8 cellular contexts compared by ENCODE assay signal in genomic region chr5:76175821-76176403, GRCh38.
DNase-seq lines count a peak whose midpoint lies in the region; ATAC-seq, FAIRE-seq and TF ChIP-seq lines count a peak whose summit lies in the region.

No MANE protein-coding gene starts in this region.

- H3K4me2 ChIP-seq in GM12878 (ENCODE audit: control insufficient read depth, insufficient read depth): peak overlapping the region; percentile 56
- H3K4me2 ChIP-seq in hepatocyte: no peak overlapping the region

- POLR2A ChIA-PET in GM12878 (lab: Charles Lee): no interaction called here

- 0 out of 2 replicates have a peak, but pooled peaks have one; percentile 0 for TF ChIP-seq RAD21 in GM12878 (IDR thresholded peaks at IDR 0.05; ENCODE audit: insufficient read depth, low read depth, low read length)

- H3K4me3 ChIP-seq in GM12878: peak overlapping the region; percentile 45; the same call in 1 of the 2 replicates
- no peak overlapping the region for H3K4me3 ChIP-seq in hepatocyte

- peak overlapping the region; percentile 61 for H2AFZ ChIP-seq in GM12878 (ENCODE audit: control insufficient read depth, low read depth, low read length)
- no peak overlapping the region for H2AFZ ChIP-seq in hepatocyte

- SMC1A ChIA-PET in GM12878 (lab: Charles Lee; ENCODE audit: uncharacterized antibody, unreplicated experiment): interaction anchor here (0.7 to 2.8 kb wide), 24 partner anchors 8 to 940 kb away, joined by 3 to 30 read pairs (median 4); partner anchors contain the start of genes ANKRD31 and POC5

- intact Hi-C loops in GM12878 (cut with micrococcal nuclease; ENCODE audit: unreplicated experiment): loop anchor here (1.0 to 10.0 kb wide), 7 partner anchors 79 to 941 kb away; partner anchors contain the start of gene ANKRD31

- 0 out of 4 replicates have a peak, but pooled peaks of 1 of the 2 experiments have one; percentile 41 for TF ChIP-seq EP300 in GM12878 (IDR thresholded peaks at IDR 0.05; ENCODE audit: borderline replicate concordance in 1 of 2, control insufficient read depth in 1 of 2, low read depth in 2 of 2, low read length in 2 of 2)

- H4K20me1 ChIP-seq in GM12878 (ENCODE audit: control insufficient read depth, insufficient read depth): no peaks in the 10 kb centered on the region
- H4K20me1 ChIP-seq in hepatocyte (ENCODE audit: insufficient read depth, poor library complexity, severe bottlenecking): no peaks in the 10 kb centered on the region

- H3K27me3 ChIP-seq in GM12878 (replicated peaks in 1 of 2; ENCODE audit: control insufficient read depth in 2 of 2, insufficient read depth in 2 of 2, low read length in 1 of 2) (no peaks in the 10 kb centered on the region), hepatocyte (no peaks in the 10 kb centered on the region)

- RAD21 ChIA-PET in GM12878 (lab: Charles Lee; ENCODE audit: unreplicated experiment): interaction anchor here (0.7 to 2.6 kb wide), 16 partner anchors 8 to 939 kb away, joined by 3 to 22 read pairs (median 7); partner anchors contain the start of gene ANKRD31

- H3K36me3 ChIP-seq in GM12878 (ENCODE audit: control insufficient read depth in 2 of 2, insufficient read depth in 2 of 2, low read length in 1 of 2) (no peaks in the 10 kb centered on the region), hepatocyte (replicated peaks; ENCODE audit: insufficient read depth, low read depth) (no peaks in the 10 kb centered on the region)

- peak overlapping the region; percentile 10; the same call in 1 of the 2 replicates for H3K9ac ChIP-seq in GM12878 (ENCODE audit: control insufficient read depth, insufficient read depth, low read length)

- peak; percentile 84 for ATAC-seq in GM18498 (IDR thresholded peaks at IDR 0.05; ENCODE audit: unreplicated experiment)
- ATAC-seq in GM21447 (IDR thresholded peaks at IDR 0.05; ENCODE audit: unreplicated experiment): peak; percentile 72
- peak; percentile 79 for ATAC-seq in HG03571 (IDR thresholded peaks at IDR 0.05; ENCODE audit: unreplicated experiment)
- peak; percentile 90 for ATAC-seq in GM12878

- no TSS peak for BruUV-seq in GM12878 (replicated peaks; lab: Mats Ljungman, UMichigan)

- DNase-seq in GM12878 (ENCODE audit: low read depth, low spot score): peak; percentile 64
- DNase-seq in hepatocyte (ENCODE audit: low spot score): no peak
- no peak for DNase-seq in effector CD4-positive, alpha-beta T cell
- no peak for DNase-seq in DMS114 treated with DMSO at 0.1 percent for 48 hours (lab: John Stamatoyannopoulos, UW; ENCODE audit: unreplicated experiment)
- no peak for DNase-seq in COLO668 (lab: John Stamatoyannopoulos, UW; ENCODE audit: unreplicated experiment)

- WGBS in GM12878 (ENCODE audit: insufficient coverage, insufficient replicate concordance, low lambda C conversion rate, missing lambda C conversion rate): under 1% methylated on average over 7 of the region's 7 CpGs
- 60% methylated on average over 7 of the region's 7 CpGs for WGBS in hepatocyte (ENCODE audit: low lambda C conversion rate, missing lambda C conversion rate)

- in situ Hi-C loops in GM12878 (cut with MboI): loop anchor here (10.0 kb wide), 1 partner anchor 441 kb away; no protein-coding TSS in a partner anchor

- no peak for TF ChIP-seq CTCF in GM12878 (IDR thresholded peaks at IDR 0.05 in 2 of 3, conservative IDR thresholded peaks at IDR 0.05 in 1 of 3; ENCODE audit: control insufficient read depth in 2 of 3, extremely low read depth in 1 of 3, insufficient read depth in 1 of 3, low read depth in 3 of 3, low read length in 3 of 3)
- TF ChIP-seq CTCF in hepatocyte (IDR thresholded peaks at IDR 0.05; ENCODE audit: poor library complexity): no peak

- H3K79me2 ChIP-seq in GM12878 (ENCODE audit: control insufficient read depth, insufficient read depth, low read length) (no peaks in the 10 kb centered on the region), hepatocyte (no peaks in the 10 kb centered on the region)

- TF ChIP-seq POLR2A in GM12878 (IDR thresholded peaks at IDR 0.05; ENCODE audit: low read depth, low read length): no peak

- CTCF ChIA-PET in GM12878 (lab: Yijun Ruan, JAX): interaction anchor here (0.5 to 2.8 kb wide), 46 partner anchors 8 to 1188 kb away, joined by 3 to 43 read pairs (median 4); partner anchors contain the start of gene ANKRD31

- H3K4me1 ChIP-seq in GM12878 (ENCODE audit: control insufficient read depth, insufficient read depth, low read length): peaks cover 30% of the 10 kb centered on the region
- H3K4me1 ChIP-seq in hepatocyte (ENCODE audit: insufficient read depth): no peaks in the 10 kb centered on the region

- H3K9me3 ChIP-seq in GM12878 (replicated peaks; ENCODE audit: control insufficient read depth, insufficient read depth, low read length) (peaks cover 3% of the 10 kb centered on the region; the same call in 2 of the 3 replicates), hepatocyte (ENCODE audit: low read depth) (no peaks in the 10 kb centered on the region)

- H3K27ac ChIP-seq in GM12878 (ENCODE audit: control insufficient read depth, insufficient read depth): peak overlapping the region; percentile 64
- no peak overlapping the region for H3K27ac ChIP-seq in hepatocyte

- peak; percentile 85 for FAIRE-seq in GM12878 (lab: Jason Lieb, UNC)

- H3K9me2 ChIP-seq in hepatocyte (replicated peaks; ENCODE audit: insufficient read depth): no peaks in the 10 kb centered on the region

TF ChIP-seq in GM12878, 131 proteins besides CTCF, POLR2A, EP300 and RAD21 (continues in another document):
- TF ChIP-seq RUNX3 (IDR thresholded peaks at IDR 0.05; ENCODE audit: low read length) (peak; percentile 97), EZH2 (IDR thresholded peaks at IDR 0.05; ENCODE audit: borderline replicate concordance, control insufficient read depth, low read depth, low read length) (no peak), BCL11A (IDR thresholded peaks at IDR 0.05; ENCODE audit: low read depth, low read length) (0 out of 2 replicates have a peak, but pooled peaks have one; percentile 24), TAF1 (IDR thresholded peaks at IDR 0.05; ENCODE audit: borderline replicate concordance, low read depth, low read length) (no peak; the same call in 1 of the 2 replicates), MEF2A (IDR thresholded peaks at IDR 0.05; ENCODE audit: insufficient read depth, low read depth, low read length) (0 out of 2 replicates have a peak, but pooled peaks have one; percentile 4), ZBTB40 (IDR thresholded peaks at IDR 0.05; ENCODE audit: borderline replicate concordance) (peak; percentile 73), MEF2B (IDR thresholded peaks at IDR 0.05; ENCODE audit: partially characterized antibody, poor library complexity, severe bottlenecking) (no peak)
- TF ChIP-seq, protein P1, sequence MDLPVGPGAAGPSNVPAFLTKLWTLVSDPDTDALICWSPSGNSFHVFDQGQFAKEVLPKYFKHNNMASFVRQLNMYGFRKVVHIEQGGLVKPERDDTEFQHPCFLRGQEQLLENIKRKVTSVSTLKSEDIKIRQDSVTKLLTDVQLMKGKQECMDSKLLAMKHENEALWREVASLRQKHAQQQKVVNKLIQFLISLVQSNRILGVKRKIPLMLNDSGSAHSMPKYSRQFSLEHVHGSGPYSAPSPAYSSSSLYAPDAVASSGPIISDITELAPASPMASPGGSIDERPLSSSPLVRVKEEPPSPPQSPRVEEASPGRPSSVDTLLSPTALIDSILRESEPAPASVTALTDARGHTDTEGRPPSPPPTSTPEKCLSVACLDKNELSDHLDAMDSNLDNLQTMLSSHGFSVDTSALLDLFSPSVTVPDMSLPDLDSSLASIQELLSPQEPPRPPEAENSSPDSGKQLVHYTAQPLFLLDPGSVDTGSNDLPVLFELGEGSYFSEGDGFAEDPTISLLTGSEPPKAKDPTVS (IDR thresholded peaks at IDR 0.05; ENCODE audit: low read depth, low read length): no peak
- TF ChIP-seq, protein P2, sequence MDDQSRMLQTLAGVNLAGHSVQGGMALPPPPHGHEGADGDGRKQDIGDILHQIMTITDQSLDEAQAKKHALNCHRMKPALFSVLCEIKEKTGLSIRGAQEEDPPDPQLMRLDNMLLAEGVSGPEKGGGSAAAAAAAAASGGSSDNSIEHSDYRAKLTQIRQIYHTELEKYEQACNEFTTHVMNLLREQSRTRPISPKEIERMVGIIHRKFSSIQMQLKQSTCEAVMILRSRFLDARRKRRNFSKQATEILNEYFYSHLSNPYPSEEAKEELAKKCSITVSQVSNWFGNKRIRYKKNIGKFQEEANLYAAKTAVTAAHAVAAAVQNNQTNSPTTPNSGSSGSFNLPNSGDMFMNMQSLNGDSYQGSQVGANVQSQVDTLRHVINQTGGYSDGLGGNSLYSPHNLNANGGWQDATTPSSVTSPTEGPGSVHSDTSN (IDR thresholded peaks at IDR 0.05; ENCODE audit: insufficient replicate concordance, low read depth, low read length): peak; percentile 44
